ENCODE assay signal across 11 cellular contexts in the genomic region with DNA sequence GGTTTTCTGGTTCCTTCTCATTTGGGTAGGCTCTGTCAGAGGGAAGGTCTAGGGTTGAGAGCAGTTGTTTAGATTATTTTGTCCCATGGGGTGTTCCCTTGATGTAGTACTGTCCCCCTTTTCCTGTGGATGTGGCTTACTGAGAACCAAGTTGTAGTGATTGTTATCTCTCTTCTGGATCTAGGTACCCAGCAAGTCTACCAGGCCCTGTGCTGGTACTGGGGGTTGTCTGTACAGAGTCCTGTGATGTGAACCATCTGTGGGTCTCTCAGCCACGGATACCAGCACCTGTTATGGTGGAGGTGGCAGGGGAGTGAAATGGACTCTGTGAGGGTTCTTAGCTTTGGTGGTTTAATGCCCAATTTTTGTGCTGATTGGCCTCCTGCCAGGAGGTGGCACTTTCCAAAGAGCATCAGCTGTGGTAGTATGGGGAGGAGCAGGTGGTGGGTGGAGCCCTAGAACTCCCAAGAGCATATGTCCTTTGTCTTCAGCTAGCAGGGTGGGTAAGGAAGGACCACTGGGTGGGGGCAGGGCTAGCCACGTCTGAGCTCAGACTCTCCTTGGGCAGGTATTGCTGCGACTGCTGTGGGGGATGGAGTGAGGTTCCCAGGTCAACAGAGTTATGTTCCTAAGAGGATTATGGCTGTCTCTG.
"Had no signal": no experiment of that assay in that cellular context is flagged by ENCODE, and none has a peak within 500 bp of the region (broad histone marks: within the 10 kb centered on the region; RNA-seq: fewer than 3 reads in every experiment).

No MANE protein-coding gene starts in this region.

- H3K27ac Mint-ChIP-seq: activated B cell treated with CpG ODN at 0.5 μM for 24 hours, natural killer cell had no signal

- ATAC-seq: activated T-cell treated with anti-CD3 and anti-CD28 coated beads, Interleukin-2, amount 50 U/mL, for 4 hours; natural killer cell; right cardiac atrium had no signal

- H3K4me3 Mint-ChIP-seq: activated B cell treated with CpG ODN at 0.5 μM for 24 hours; activated T-cell treated with anti-CD3 and anti-CD28 coated beads, Interleukin-2, amount 50 U/mL, for 4 hours; natural killer cell had no signal

- H3K9me3 Mint-ChIP-seq: natural killer cell had no signal

- H3K27me3 Mint-ChIP-seq: activated B cell treated with CpG ODN at 0.5 μM for 24 hours had no signal

- DNase-seq: activated B cell treated with CpG ODN at 0.5 μM for 24 hours; activated CD4-positive, alpha-beta T cell treated with anti-CD3 and anti-CD28 coated beads, Interleukin-2, amount 50 U/mL, for 1 hour; activated gamma-delta T cell treated with Interleukin-2 at 50 U/mL for 16 hours; activated T-cell treated with anti-CD3 and anti-CD28 coated beads, Interleukin-2, amount 50 U/mL, for 4 hours; dorsolateral prefrontal cortex; natural killer cell; right cardiac atrium; small intestine; stimulated activated naive CD4-positive, alpha-beta T cell; substantia nigra; transverse colon had no signal
